ENCODE assay signal across 18 cellular contexts in genomic region chr18:79598046-79598884, GRCh38.
A peak's percentile ranks its signal among the peaks of the same experiment; 100 is the strongest.
DNase-seq lines count a peak whose midpoint lies in the region; ATAC-seq and TF ChIP-seq lines count a peak whose summit lies in the region.
"Had no signal": no experiment of that assay in that cellular context is flagged by ENCODE, and none has a peak within 500 bp of the region (broad histone marks: within the 10 kb centered on the region; RNA-seq: fewer than 3 reads in every experiment).

No MANE protein-coding gene starts in this region.

- H3K27ac ChIP-seq in heart left ventricle (no peak overlapping the region), osteoblast (ENCODE audit: low read depth, low read length) (no peak overlapping the region)
- H3K27ac ChIP-seq: 22Rv1, epithelial cell of prostate, gastrocnemius medialis had no signal

- DNase-seq in NCI-H1417 (lab: John Stamatoyannopoulos, UW) (peak; percentile 32 to 88 (median 73)), NCI-H1417 treated with DMSO at 0.1 percent for 48 hours (lab: John Stamatoyannopoulos, UW) (no peak), NCI-H146 (lab: John Stamatoyannopoulos, UW) (peak; percentile 66), heart left ventricle (peak; percentile 2 to 46 (median 13)), osteoblast (ENCODE audit: insufficient read length, low spot score, missing footprints) (peak; percentile 79), RPMI8226 (no peak)
- no peak for DNase-seq in activated CD4-positive, alpha-beta T cell treated with anti-CD3 and anti-CD28 coated beads for 48 hours
- DNase-seq in stimulated activated CD4-positive, alpha-beta T cell treated with anti-CD3 and anti-CD28 coated beads, Interleukin-15, amount 100 ng/mL, for 24 hours, result no peak
- DNase-seq: activated CD4-positive, alpha-beta memory T cell treated with anti-CD3 and anti-CD28 coated beads for 36 hours; activated naive CD8-positive, alpha-beta T cell treated with anti-CD3 and anti-CD28 coated beads, Interleukin-2, amount 10 ng/mL, durations not matched to agents 7 days and 5 days; gastrocnemius medialis; HFFc6; Karpas-422; naive thymus-derived CD8-positive, alpha-beta T cell; NCI-H1105 treated with DMSO at 0.1 percent for 48 hours; NCI-H446 treated with DMSO at 0.1 percent for 48 hours had no signal

- H3K27me3 ChIP-seq in heart left ventricle (peaks cover 0 to 11% (median 0%) of the 10 kb centered on the region in 9 donors), osteoblast (ENCODE audit: insufficient read depth, low read length) (peaks cover 58% of the 10 kb centered on the region)

- H3K79me2 ChIP-seq in osteoblast (ENCODE audit: insufficient read depth, low read length), result no peaks in the 10 kb centered on the region

- H3K4me2 ChIP-seq in osteoblast (ENCODE audit: insufficient read depth, low read length), result no peak overlapping the region

- TF ChIP-seq POLR2A in heart left ventricle (IDR thresholded peaks at IDR 0.05), result no peak

- H3K4me1 ChIP-seq in heart left ventricle (peaks cover 0 to 12% (median 3%) of the 10 kb centered on the region in 12 donors), osteoblast (ENCODE audit: insufficient read depth, low read length) (peaks cover 5% of the 10 kb centered on the region)
- H3K4me1 ChIP-seq: gastrocnemius medialis had no signal

- H3K4me3 ChIP-seq in heart left ventricle (no peak overlapping the region), osteoblast (ENCODE audit: insufficient read depth, low read length) (no peak overlapping the region)
- H3K4me3 ChIP-seq: gastrocnemius medialis had no signal

- H3K9me3 ChIP-seq in heart left ventricle (peaks cover 0 to 14% (median 0%) of the 10 kb centered on the region in 12 donors), osteoblast (ENCODE audit: low read depth, low read length) (no peaks in the 10 kb centered on the region)
- H3K9me3 ChIP-seq: gastrocnemius medialis had no signal

- H4K20me1 ChIP-seq in osteoblast (ENCODE audit: insufficient read depth, low read length), result no peaks in the 10 kb centered on the region

- no peak overlapping the region for H2AFZ ChIP-seq in osteoblast (ENCODE audit: low read length)

- WGBS in heart left ventricle, 4 donors, result 82 to 85% (median 84%) methylated on average over 32 to 36 of the region's 36 CpGs

- ATAC-seq in heart left ventricle, result no peak
- ATAC-seq: gastrocnemius medialis; naive thymus-derived CD8-positive, alpha-beta T cell had no signal

- TF ChIP-seq CTCF in heart left ventricle (IDR thresholded peaks at IDR 0.05) (no peak), osteoblast (IDR thresholded peaks at IDR 0.05; ENCODE audit: extremely low read depth, low read depth, low read length) (no peak)

- intact Hi-C loops in heart left ventricle (cut with DNase I), result no loop called here

- no peaks in the 10 kb centered on the region for H3K36me3 ChIP-seq in heart left ventricle
- H3K36me3 ChIP-seq in osteoblast (ENCODE audit: insufficient read depth, low read length), result no peaks in the 10 kb centered on the region
- H3K36me3 ChIP-seq: gastrocnemius medialis had no signal

Comparison
In these comparisons a context has a peak if more than half of its experiments do, and no peak if none do; other contexts are left out.
1. DNase-seq: peak in NCI-H1417 (3 of 3), NCI-H146 (single experiment), heart left ventricle (5 of 5) and osteoblast (single experiment); none in NCI-H1417 treated with DMSO at 0.1 percent for 48 hours (single experiment), activated CD4-positive, alpha-beta T cell treated with anti-CD3 and anti-CD28 coated beads for 48 hours (single experiment), stimulated activated CD4-positive, alpha-beta T cell treated with anti-CD3 and anti-CD28 coated beads, Interleukin-15, amount 100 ng/mL, for 24 hours (single experiment) and RPMI8226 (single experiment).